ENCODE assay signal across 7 cellular contexts in genomic region chr19:2476451-2477140, GRCh38. TPM values are rescaled to one million over a fixed set of nuclear protein-coding genes. Genes with fewer than 3 reads are reported as not detected.
DNase-seq lines count a peak whose midpoint lies in the region; ATAC-seq and TF ChIP-seq lines count a peak whose summit lies in the region.

No MANE protein-coding gene starts in this region.

- TF ChIP-seq CTCF in WTC11 (IDR thresholded peaks at IDR 0.05) (no peak), cardiac fibroblast (IDR thresholded peaks at IDR 0.05; ENCODE audit: low read depth, low read length) (no peak)

- CTCF ChIA-PET in WTC11 (lab: Charles Lee), result interaction anchor here (0.6 to 6.0 kb wide), 25 partner anchors 11 to 364 kb away, joined by 3 to 114 read pairs (median 4); partner anchors contain the start of genes LMNB2 and ZNF555

- POLR2A ChIA-PET in WTC11 (lab: Charles Lee), result interaction anchor here (0.6 to 5.0 kb wide), 32 partner anchors 12 to 860 kb away, joined by 3 to 83 read pairs (median 5); partner anchors contain the start of genes LMNB2, TIMM13 and ZNF57

- H3K36me3 Mint-ChIP-seq in WTC11, result no peaks in the 10 kb centered on the region

- no peaks in the 10 kb centered on the region for H3K9me3 Mint-ChIP-seq in WTC11

- H3K4me3 ChIP-seq in cardiac fibroblast (replicated peaks in 1 of 2; ENCODE audit: low read depth in 2 of 2, low read length in 2 of 2), result peak overlapping the region; percentile 69 to 93

- peaks cover 53% of the 10 kb centered on the region for H3K27me3 Mint-ChIP-seq in WTC11 (ENCODE audit: low read depth)

- no peak overlapping the region for H3K27ac Mint-ChIP-seq in WTC11

- DNase-seq in WTC11 (ENCODE audit: low spot score) (peak; percentile 67), cardiac fibroblast (ENCODE audit: low read depth in 2 of 2) (peak; percentile 61 to 73), left lobe of liver (ENCODE audit: low spot score) (peak; percentile 68), cortex of kidney (lab: John Stamatoyannopoulos, UW) (no peak)
- peak; percentile 57 to 63 for DNase-seq in stimulated activated CD4-positive, alpha-beta T cell treated with anti-CD3 and anti-CD28 coated beads, Interleukin-4, amount 100 ng/mL, for 48 hours (ENCODE audit: low read depth in 2 of 2)

- peak; percentile 17 for ATAC-seq in GM18873 (IDR thresholded peaks at IDR 0.05; ENCODE audit: low FRiP score, unreplicated experiment)
- peak; percentile 8 for ATAC-seq in HG03521 (IDR thresholded peaks at IDR 0.05; ENCODE audit: unreplicated experiment)
- ATAC-seq in WTC11, result peak; percentile 1; the same call in 1 of the 2 replicates
- peak; percentile 9 for ATAC-seq in left lobe of liver

- peaks cover 24% of the 10 kb centered on the region for H3K4me1 Mint-ChIP-seq in WTC11

- H3K4me3 Mint-ChIP-seq in WTC11, result peak overlapping the region; percentile 93

TF ChIP-seq in WTC11, 78 proteins besides CTCF, POLR2A, EP300 and RAD21:
- TF ChIP-seq CDX4 (CRISPR knock-in tag; IDR thresholded peaks at IDR 0.05; ENCODE audit: borderline replicate concordance), result no peak
- TF ChIP-seq ZNF532 (CRISPR knock-in tag; IDR thresholded peaks at IDR 0.05; ENCODE audit: borderline replicate concordance), result no peak
- TF ChIP-seq CREM (CRISPR knock-in tag; IDR thresholded peaks at IDR 0.05), result no peak
- TF ChIP-seq, protein P1, sequence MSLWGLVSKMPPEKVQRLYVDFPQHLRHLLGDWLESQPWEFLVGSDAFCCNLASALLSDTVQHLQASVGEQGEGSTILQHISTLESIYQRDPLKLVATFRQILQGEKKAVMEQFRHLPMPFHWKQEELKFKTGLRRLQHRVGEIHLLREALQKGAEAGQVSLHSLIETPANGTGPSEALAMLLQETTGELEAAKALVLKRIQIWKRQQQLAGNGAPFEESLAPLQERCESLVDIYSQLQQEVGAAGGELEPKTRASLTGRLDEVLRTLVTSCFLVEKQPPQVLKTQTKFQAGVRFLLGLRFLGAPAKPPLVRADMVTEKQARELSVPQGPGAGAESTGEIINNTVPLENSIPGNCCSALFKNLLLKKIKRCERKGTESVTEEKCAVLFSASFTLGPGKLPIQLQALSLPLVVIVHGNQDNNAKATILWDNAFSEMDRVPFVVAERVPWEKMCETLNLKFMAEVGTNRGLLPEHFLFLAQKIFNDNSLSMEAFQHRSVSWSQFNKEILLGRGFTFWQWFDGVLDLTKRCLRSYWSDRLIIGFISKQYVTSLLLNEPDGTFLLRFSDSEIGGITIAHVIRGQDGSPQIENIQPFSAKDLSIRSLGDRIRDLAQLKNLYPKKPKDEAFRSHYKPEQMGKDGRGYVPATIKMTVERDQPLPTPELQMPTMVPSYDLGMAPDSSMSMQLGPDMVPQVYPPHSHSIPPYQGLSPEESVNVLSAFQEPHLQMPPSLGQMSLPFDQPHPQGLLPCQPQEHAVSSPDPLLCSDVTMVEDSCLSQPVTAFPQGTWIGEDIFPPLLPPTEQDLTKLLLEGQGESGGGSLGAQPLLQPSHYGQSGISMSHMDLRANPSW (CRISPR knock-in tag; conservative IDR thresholded peaks at IDR 0.05; ENCODE audit: low read depth), result 0 out of 2 replicates have a peak, but pooled peaks have one; percentile 50
- no peak for TF ChIP-seq FOXP4 (CRISPR knock-in tag; IDR thresholded peaks at IDR 0.05)
- no peak for TF ChIP-seq FOXJ3 (CRISPR knock-in tag; IDR thresholded peaks at IDR 0.05; ENCODE audit: borderline replicate concordance)
- TF ChIP-seq ZNF232 (CRISPR knock-in tag; IDR thresholded peaks at IDR 0.05), result no peak
- TF ChIP-seq TP53 (CRISPR knock-in tag; IDR thresholded peaks at IDR 0.05), result 0 out of 2 replicates have a peak, but pooled peaks have one; percentile 26
- no peak for TF ChIP-seq IRF2 (CRISPR knock-in tag; IDR thresholded peaks at IDR 0.05; ENCODE audit: borderline replicate concordance, low read depth)
- TF ChIP-seq MYBL2 (CRISPR knock-in tag; IDR thresholded peaks at IDR 0.05), result 0 out of 2 replicates have a peak, but pooled peaks have one; percentile 9
- no peak for TF ChIP-seq ZNF423 (CRISPR knock-in tag; IDR thresholded peaks at IDR 0.05)

RNA-seq across cellular contexts. Expression of gene GADD45B, which starts 0.7 kb away (rescaled TPM):
- 17.9 to 27.5 TPM (median 23.2 TPM) in 3 replicates for total RNA-seq in WTC11 (2021)
- total RNA-seq in left lobe of liver, result 52.1 TPM

RNA-seq across cellular contexts. Expression of gene LMNB2, which starts 19.8 kb away (rescaled TPM):
- 204 to 216 TPM (median 212 TPM) in 3 replicates for total RNA-seq in WTC11 (2021)
- 7.4 TPM for total RNA-seq in left lobe of liver

RNA-seq across cellular contexts. Expression of gene TIMM13, which starts 49.2 kb away (rescaled TPM):
- 296 to 342 TPM (median 309 TPM) in 3 replicates for total RNA-seq in WTC11 (2021)
- total RNA-seq in left lobe of liver, result 63.9 TPM

Comparison
In these comparisons a context has a peak if more than half of its experiments do, and no peak if none do; other contexts are left out.
1. RNA of gene LMNB2, which starts 19.8 kb away (total RNA-seq): 204 to 216 TPM in WTC11; 7.4 TPM in left lobe of liver (single experiment); every median in the first group is over 10 times any median in the second.
2. Peak in every context shown above with its lines, with median percentiles within 50 percentile points of each other: ATAC-seq.